In genomic region chr4:7353046-7353790, GRCh38 we compare ENCODE assay signal across 17 cellular contexts.
DNase-seq lines count a peak whose midpoint lies in the region; ATAC-seq and TF ChIP-seq lines count a peak whose summit lies in the region.
"Had no signal": no experiment of that assay in that cellular context is flagged by ENCODE, and none has a peak within 500 bp of the region (broad histone marks: within the 10 kb centered on the region; RNA-seq: fewer than 3 reads in every experiment).

No MANE protein-coding gene starts in this region.

- H3K27ac ChIP-seq in angular gyrus (ENCODE audit: low read depth, low read length) (peak overlapping the region; percentile 97), cingulate gyrus (ENCODE audit: low read depth, low read length) (peak overlapping the region; percentile 98), neuronal stem cell (replicated peaks; ENCODE audit: low read length) (no peak overlapping the region), upper lobe of right lung (no peak overlapping the region), neural progenitor cell (no peak overlapping the region)
- H3K27ac ChIP-seq: C4-2B had no signal

- H3K27me3 Mint-ChIP-seq in neural progenitor cell (ENCODE audit: insufficient read depth, low read depth), result peaks cover 18% of the 10 kb centered on the region
- H3K27me3 Mint-ChIP-seq: IgD-negative memory B cell had no signal

- no peaks in the 10 kb centered on the region for H3K9me3 ChIP-seq in neuronal stem cell (replicated peaks in 1 of 2; ENCODE audit: control insufficient read depth in 2 of 2, insufficient read depth in 1 of 2, low read depth in 1 of 2, low read length in 2 of 2)
- H3K9me3 ChIP-seq in upper lobe of right lung, result no peaks in the 10 kb centered on the region
- no peaks in the 10 kb centered on the region for H3K9me3 ChIP-seq in neural progenitor cell (ENCODE audit: low read depth)
- H3K9me3 ChIP-seq: BE2C, Caco-2 had no signal

- peak overlapping the region; percentile 3 for H2AK5ac ChIP-seq in neuronal stem cell (ENCODE audit: low read depth, low read length)

- no peak overlapping the region for H2BK15ac ChIP-seq in neuronal stem cell (ENCODE audit: low read length)

- no peaks in the 10 kb centered on the region for H3K36me3 Mint-ChIP-seq in neural progenitor cell

- no peak overlapping the region for H2BK12ac ChIP-seq in neuronal stem cell (ENCODE audit: low read length)

- no peak overlapping the region for H4K91ac ChIP-seq in neuronal stem cell (ENCODE audit: low read depth, low read length, poor library complexity)

- no peak overlapping the region for H2BK5ac ChIP-seq in neuronal stem cell (ENCODE audit: low read length)

- H3F3A ChIP-seq in neural progenitor cell (ENCODE audit: low read depth), result no peaks in the 10 kb centered on the region

- H2BK120ac ChIP-seq in neuronal stem cell (ENCODE audit: low read depth, low read length), result no peak overlapping the region

- H3K4me2 ChIP-seq in neuronal stem cell (ENCODE audit: insufficient read depth, low read length, poor library complexity, severe bottlenecking) (no peak overlapping the region), neural progenitor cell (no peak overlapping the region)
- H3K4me2 ChIP-seq: GM23338 had no signal

- H3K36me3 ChIP-seq in neuronal stem cell (replicated peaks in 1 of 2; ENCODE audit: control insufficient read depth in 2 of 2, insufficient read depth in 2 of 2, low read length in 2 of 2), result no peaks in the 10 kb centered on the region
- no peaks in the 10 kb centered on the region for H3K36me3 ChIP-seq in upper lobe of right lung
- H3K36me3 ChIP-seq in neural progenitor cell, result no peaks in the 10 kb centered on the region
- H3K36me3 ChIP-seq: BE2C had no signal

- H4K20me1 ChIP-seq in neural progenitor cell (ENCODE audit: low read depth), result no peaks in the 10 kb centered on the region

- H3K4me3 Mint-ChIP-seq in neural progenitor cell, result no peak overlapping the region
- H3K4me3 Mint-ChIP-seq: CD4-positive, alpha-beta T cell; GM23338; IgD-negative memory B cell had no signal

- H3K4me1 ChIP-seq in neuronal stem cell (ENCODE audit: control insufficient read depth in 2 of 2, insufficient read depth in 1 of 2, low read depth in 1 of 2, low read length in 2 of 2), result peaks cover 0 to 8% of the 10 kb centered on the region in 2 donors
- H3K4me1 ChIP-seq in upper lobe of right lung, result no peaks in the 10 kb centered on the region
- H3K4me1 ChIP-seq in neural progenitor cell, result peaks cover 15% of the 10 kb centered on the region
- H3K4me1 ChIP-seq: Caco-2 had no signal

- no peak overlapping the region for H3K18ac ChIP-seq in neuronal stem cell (ENCODE audit: low read length)

- H3K9ac ChIP-seq in neuronal stem cell (ENCODE audit: low read depth, low read length, poor library complexity), result no peak overlapping the region
- no peak overlapping the region for H3K9ac ChIP-seq in neural progenitor cell

- peaks cover 31% of the 10 kb centered on the region for H3K4me1 Mint-ChIP-seq in neural progenitor cell
- H3K4me1 Mint-ChIP-seq: GM23338, IgD-negative memory B cell had no signal

- TF ChIP-seq CTCF in upper lobe of right lung (IDR thresholded peaks at IDR 0.05) (no peak), neural progenitor cell (IDR thresholded peaks at IDR 0.05) (no peak)

- H3K27me3 ChIP-seq in neuronal stem cell (ENCODE audit: control insufficient read depth in 3 of 3, insufficient read depth in 3 of 3, low read depth in 1 of 3, low read length in 3 of 3) (no peaks in the 10 kb centered on the region), upper lobe of right lung (no peaks in the 10 kb centered on the region), neural progenitor cell (no peaks in the 10 kb centered on the region)
- H3K27me3 ChIP-seq: BE2C had no signal

- no peak for DNase-seq in neuronal stem cell (ENCODE audit: low spot score)
- DNase-seq in upper lobe of right lung, result peak; percentile 48
- DNase-seq in NCI-H2081 treated with DMSO at 0.1 percent for 48 hours (lab: John Stamatoyannopoulos, UW), result no peak
- DNase-seq in neural progenitor cell (ENCODE audit: low spot score), result no peak
- DNase-seq: ACHN; BE2C; Caco-2; CD4-positive, alpha-beta T cell; DMS153; GDM1; HCEC 1CT had no signal

- H3K4me3 ChIP-seq in neuronal stem cell (ENCODE audit: low read length in 2 of 2), result no peak overlapping the region
- no peak overlapping the region for H3K4me3 ChIP-seq in upper lobe of right lung
- H3K4me3 ChIP-seq in neural progenitor cell, result no peak overlapping the region
- H3K4me3 ChIP-seq: GM23338 had no signal

- intact Hi-C loops in upper lobe of right lung (cut with DNase I), result no loop called here

- no CpG with 5 or more reads among the region's 7 CpGs for WGBS in neuronal stem cell (ENCODE audit: extremely low coverage in 2 of 2, insufficient read length in 2 of 2, insufficient replicate concordance in 1 of 2), 2 donors

- peak overlapping the region; percentile 85 for H3K14ac ChIP-seq in neuronal stem cell (ENCODE audit: low read length)

- no peak overlapping the region for H4K8ac ChIP-seq in neuronal stem cell (ENCODE audit: low read depth, low read length)

- no peaks in the 10 kb centered on the region for H3K9me3 Mint-ChIP-seq in neural progenitor cell
- H3K9me3 Mint-ChIP-seq: CD4-positive, alpha-beta T cell; GM23338; IgD-negative memory B cell had no signal

- no peaks in the 10 kb centered on the region for H3K79me2 ChIP-seq in neural progenitor cell (ENCODE audit: low read depth)

- ATAC-seq in upper lobe of right lung (no peak), HG03196 (IDR thresholded peaks at IDR 0.05; ENCODE audit: unreplicated experiment) (no peak)
- ATAC-seq: GM23338 had no signal

- H3K23ac ChIP-seq in neuronal stem cell (ENCODE audit: low read depth, low read length, poor library complexity), result peak overlapping the region; percentile 28

- no peaks in the 10 kb centered on the region for H3K79me1 ChIP-seq in neuronal stem cell (ENCODE audit: low read depth, low read length)

- no peak overlapping the region for H3K4ac ChIP-seq in neuronal stem cell (ENCODE audit: low read length)

- H3K27ac Mint-ChIP-seq in neural progenitor cell, result no peak overlapping the region
- H3K27ac Mint-ChIP-seq: CD4-positive, alpha-beta T cell; GM23338 had no signal

- H2AFZ ChIP-seq in neuronal stem cell (ENCODE audit: low read length) (no peak overlapping the region), neural progenitor cell (replicated peaks) (no peak overlapping the region)
- H2AFZ ChIP-seq: GM23338 had no signal

Comparison
In these comparisons a context has a peak if more than half of its experiments do, and no peak if none do; other contexts are left out.
1. H3K27ac ChIP-seq: peak in angular gyrus (single experiment) and cingulate gyrus (single experiment); none in neuronal stem cell (single experiment), upper lobe of right lung (single experiment) and neural progenitor cell (single experiment).